In the genomic region with DNA sequence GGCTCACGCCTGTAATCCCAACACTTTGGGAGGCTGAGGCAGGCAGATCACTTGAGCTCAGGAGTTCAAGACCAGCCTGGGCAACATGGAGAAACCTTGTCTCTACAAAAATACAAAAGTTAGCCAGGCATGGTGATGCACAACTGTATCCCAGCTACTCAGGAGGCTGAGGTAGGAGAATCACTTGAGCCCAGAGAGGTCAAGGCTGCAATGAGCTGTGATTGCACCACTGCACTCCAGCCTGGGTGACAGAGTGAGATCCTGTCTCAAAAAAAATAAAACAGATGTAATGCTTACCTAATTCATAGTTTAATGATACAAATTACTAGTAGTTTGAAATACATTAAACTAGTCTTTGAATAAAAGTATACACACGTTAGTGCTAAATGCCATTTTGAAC, we compare ENCODE assay signal across 8 cellular contexts. TPM values are rescaled to one million over a fixed set of nuclear protein-coding genes. Genes with fewer than 3 reads are reported as not detected.
A peak's percentile ranks its signal among the peaks of the same experiment; 100 is the strongest.
DNase-seq lines count a peak whose midpoint lies in the region; ATAC-seq and TF ChIP-seq lines count a peak whose summit lies in the region.
"Not testable (repeated sequence)": the region's sequence is repeated elsewhere in the genome, so short reads cannot be mapped to it uniquely, and the experiment has no call there.

No MANE protein-coding gene starts in this region.

- in situ Hi-C loops in brain microvascular endothelial cell (cut with HindIII; ENCODE audit: low pct_ligation_motif_present, low sequenced_read_pairs): not testable (repeated sequence)

- H3K9me3 Mint-ChIP-seq in HFFc6: not testable (repeated sequence)

- TF ChIP-seq CTCF in HFFc6 (IDR thresholded peaks at IDR 0.05); brain microvascular endothelial cell (IDR thresholded peaks at IDR 0.05; ENCODE audit: low read depth, low read length, missing control alignments); foreskin keratinocyte (conservative IDR thresholded peaks at IDR 0.05); lower lobe of right lung (IDR thresholded peaks at IDR 0.05); sigmoid colon (IDR thresholded peaks at IDR 0.05); tibial nerve (IDR thresholded peaks at IDR 0.05): not testable (repeated sequence)

- H3K36me3 ChIP-seq in ACC112 (ENCODE audit: insufficient read depth, low read length) (peaks cover 12% of the 10 kb centered on the region), SJSA1 (peaks cover 35% of the 10 kb centered on the region), brain microvascular endothelial cell (replicated peaks) (peaks cover 14% of the 10 kb centered on the region), lower lobe of right lung (peaks cover 26% of the 10 kb centered on the region), sigmoid colon (peaks cover 0 to 18% (median 3%) of the 10 kb centered on the region in 4 donors), tibial nerve (peaks cover 0 to 15% (median 0%) of the 10 kb centered on the region in 3 donors)

- H3K36me3 Mint-ChIP-seq in HFFc6 (ENCODE audit: low read depth): peaks cover 45% of the 10 kb centered on the region

- peak overlapping the region; percentile 99 for H3K27ac ChIP-seq in ACC112 (ENCODE audit: low read depth, low read length)
- H3K27ac ChIP-seq in SJSA1: peak overlapping the region; percentile 91
- H3K27ac ChIP-seq in brain microvascular endothelial cell: peak overlapping the region; percentile 92
- H3K27ac ChIP-seq in foreskin keratinocyte: peak overlapping the region; percentile 62
- H3K27ac ChIP-seq in lower lobe of right lung: peak overlapping the region; percentile 69
- H3K27ac ChIP-seq in sigmoid colon: peak overlapping the region; percentile 62 to 82 (median 75)
- H3K27ac ChIP-seq in tibial nerve: peak overlapping the region in 3 of 4 donors; percentile 34 to 80 (median 63)

- intact Hi-C loops in lower lobe of right lung (cut with DNase I); sigmoid colon (cut with DNase I): not testable (repeated sequence)

- WGBS in sigmoid colon, 2 donors: 86 to 93% methylated on average over 2 of the region's 2 CpGs
- WGBS in tibial nerve, 2 donors: 74 to 78% methylated on average over 2 of the region's 2 CpGs

- H3K4me3 ChIP-seq in ACC112 (ENCODE audit: low read depth, low read length): peak overlapping the region; percentile 46
- not testable (repeated sequence) for H3K4me3 ChIP-seq in SJSA1; brain microvascular endothelial cell (ENCODE audit: low read depth, low read length); lower lobe of right lung; sigmoid colon; tibial nerve

- not testable (repeated sequence) for DNase-seq in HFFc6; SJSA1 (ENCODE audit: low read depth in 1 of 2, low spot score in 2 of 2); brain microvascular endothelial cell; foreskin keratinocyte; lower lobe of right lung; sigmoid colon; tibial nerve (ENCODE audit: low spot score in 2 of 2)

- peak overlapping the region; percentile 80 for H3K4me3 Mint-ChIP-seq in HFFc6

- H3K4me1 Mint-ChIP-seq in HFFc6 (ENCODE audit: low read depth): peaks cover 80% of the 10 kb centered on the region

- not testable (repeated sequence) for TF ChIP-seq EP300 in sigmoid colon (IDR thresholded peaks at IDR 0.05); tibial nerve (IDR thresholded peaks at IDR 0.05)

- H3K27ac Mint-ChIP-seq in HFFc6: peak overlapping the region; percentile 91

- H3K4me1 ChIP-seq in ACC112 (ENCODE audit: control insufficient read depth, insufficient read depth, low read length, unreplicated experiment) (peaks cover 65% of the 10 kb centered on the region), SJSA1 (replicated peaks) (peaks cover 31% of the 10 kb centered on the region), foreskin keratinocyte (peaks cover 29% of the 10 kb centered on the region), lower lobe of right lung (peaks cover 62% of the 10 kb centered on the region), sigmoid colon (peaks cover 0 to 63% (median 46%) of the 10 kb centered on the region in 4 donors), tibial nerve (peaks cover 0 to 82% (median 31%) of the 10 kb centered on the region in 4 donors)

- not testable (repeated sequence) for H2AFZ ChIP-seq in ACC112 (ENCODE audit: low read length, unreplicated experiment)

- H3K27me3 ChIP-seq in ACC112 (ENCODE audit: insufficient read depth, low read length); SJSA1 (replicated peaks); brain microvascular endothelial cell (replicated peaks); foreskin keratinocyte; lower lobe of right lung (ENCODE audit: low read depth); sigmoid colon; tibial nerve: not testable (repeated sequence)

- not testable (repeated sequence) for H3K9me3 ChIP-seq in SJSA1 (replicated peaks); lower lobe of right lung; sigmoid colon; tibial nerve

- peaks cover 84% of the 10 kb centered on the region for H3K79me2 ChIP-seq in ACC112 (ENCODE audit: control insufficient read depth, insufficient read depth, low read length, unreplicated experiment)

- not testable (repeated sequence) for TF ChIP-seq POLR2A in sigmoid colon (IDR thresholded peaks at IDR 0.05); tibial nerve (IDR thresholded peaks at IDR 0.05)

- not testable (repeated sequence) for H3K27me3 Mint-ChIP-seq in HFFc6 (ENCODE audit: insufficient read depth)

- not testable (repeated sequence) for ATAC-seq in foreskin keratinocyte, lower lobe of right lung

RNA-seq across cellular contexts. Expression of a gene that starts 7.1 kb away (rescaled TPM):
- total RNA-seq in HFFc6 (2021; fragmentation: NEBNext Ultra II Directional; extraction: Animal tissue kit (Norgen Biotek cat#: 25700)): 100 to 1,000 TPM; 364 to 643 (median 408) TPM
- total RNA-seq in SJSA1 (2014; rRNA removed; shearing (Covaris generic)): 180 and 253 TPM in 2 replicates
- 384 and 390 TPM in 2 replicates for total RNA-seq in foreskin keratinocyte
- polyA plus RNA-seq in foreskin keratinocyte: 132 and 135 TPM in 2 replicates
- 437 TPM for total RNA-seq in lower lobe of right lung
- total RNA-seq in sigmoid colon: 100 to 1,000 TPM; 320 to 592 (median 485) TPM
- 100 to 1,000 TPM in 1 of 3 donors, 10 to 100 TPM in 2; 38.4 to 171 (median 48.6) TPM for polyA plus RNA-seq in sigmoid colon
- total RNA-seq in tibial nerve: 100 to 1,000 TPM; 506 to 690 (median 631) TPM
